In genomic region chr14:103925316-103925715, GRCh38 we compare ENCODE assay signal across 1 cellular context.
A peak's percentile ranks its signal among the peaks of the same experiment; 100 is the strongest.
TF ChIP-seq lines count a peak whose summit lies in the region.

No MANE protein-coding gene starts in this region.

TF ChIP-seq in HepG2, 621 proteins besides CTCF, POLR2A, EP300 and RAD21 (continued from another document):
- TF ChIP-seq STAT6 (CRISPR knock-in tag; IDR thresholded peaks at IDR 0.05; ENCODE audit: borderline replicate concordance) = no peak
- no peak for TF ChIP-seq USF2 (IDR thresholded peaks at IDR 0.05; ENCODE audit: low read depth, low read length)
- TF ChIP-seq USF2 (CRISPR knock-in tag; IDR thresholded peaks at IDR 0.05; ENCODE audit: borderline replicate concordance) = no peak
- TF ChIP-seq ZNF350 (CRISPR knock-in tag; IDR thresholded peaks at IDR 0.05; ENCODE audit: borderline replicate concordance, low read depth) = 0 out of 2 replicates have a peak, but pooled peaks have one; percentile 7
- TF ChIP-seq MIXL1 (CRISPR knock-in tag; IDR thresholded peaks at IDR 0.05) = no peak
